8 cellular contexts compared by ENCODE assay signal in the genomic region with DNA sequence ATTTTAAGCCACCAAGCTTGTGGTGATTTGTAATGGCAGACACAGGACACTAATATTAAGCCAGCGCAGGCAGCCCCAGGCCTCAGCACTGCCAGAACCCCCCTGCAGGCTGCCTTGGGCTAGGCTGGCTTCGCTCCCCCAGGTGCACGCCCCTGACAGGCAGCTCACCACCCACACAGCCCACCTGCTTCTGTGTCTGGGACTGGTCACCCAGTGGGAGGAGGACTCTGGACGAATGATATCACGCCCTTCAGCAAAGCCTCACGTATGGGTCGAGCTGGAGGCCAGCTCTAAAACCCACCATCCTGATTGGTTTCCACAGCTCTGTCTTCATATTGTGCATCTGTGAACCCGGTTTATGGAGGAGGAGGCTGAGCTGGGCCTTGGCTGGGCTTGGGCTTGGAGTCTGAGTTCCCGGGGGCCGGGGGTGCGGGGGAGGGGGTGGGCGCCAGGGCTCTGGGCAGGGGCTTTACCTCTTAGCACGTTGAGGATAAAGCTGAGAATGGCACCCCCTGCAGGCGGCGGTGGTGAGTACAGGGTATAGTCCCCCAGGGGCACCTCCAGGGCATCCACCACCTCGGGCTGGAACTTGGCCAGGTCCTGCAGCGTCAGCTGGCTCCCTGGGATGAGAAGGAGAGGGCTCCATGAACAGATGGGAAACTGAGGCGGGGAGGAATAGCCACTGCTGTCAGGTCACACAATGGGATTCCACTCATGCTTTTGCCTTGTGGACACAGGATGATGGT. TPM values are rescaled to one million over a fixed set of nuclear protein-coding genes. Genes with fewer than 3 reads are reported as not detected.
A peak's percentile ranks its signal among the peaks of the same experiment; 100 is the strongest.
DNase-seq lines count a peak whose midpoint lies in the region; ATAC-seq and TF ChIP-seq lines count a peak whose summit lies in the region.

No MANE protein-coding gene starts in this region.

- H3K27ac ChIP-seq in right cardiac atrium (ENCODE audit: low read length) = no peak overlapping the region

- no peaks in the 10 kb centered on the region for H3K36me3 ChIP-seq in GM06990 (ENCODE audit: control insufficient read depth, insufficient read depth, low read length)

- H3K4me3 ChIP-seq in GM06990 (replicated peaks; ENCODE audit: low read depth, low read length) (no peak overlapping the region), right cardiac atrium (ENCODE audit: low read length) (no peak overlapping the region)

- ATAC-seq in right cardiac atrium (peak; percentile 15 to 28), GM21390 (IDR thresholded peaks at IDR 0.05; ENCODE audit: unreplicated experiment) (no peak), GM19467 (IDR thresholded peaks at IDR 0.05; ENCODE audit: unreplicated experiment) (no peak), GM21528 (IDR thresholded peaks at IDR 0.05; ENCODE audit: low FRiP score, unreplicated experiment) (no peak)

- H3K27me3 ChIP-seq in GM06990 (replicated peaks; ENCODE audit: control insufficient read depth, insufficient read depth, low read length) (no peaks in the 10 kb centered on the region), right cardiac atrium (ENCODE audit: control insufficient read depth, insufficient read depth) (no peaks in the 10 kb centered on the region)

- WGBS in right cardiac atrium = 60% methylated on average over 18 of the region's 18 CpGs

- no peaks in the 10 kb centered on the region for H3K9me3 ChIP-seq in right cardiac atrium (ENCODE audit: control insufficient read depth, low read length)

- intact Hi-C loops in right cardiac atrium (cut with DNase I) = no loop called here

- TF ChIP-seq CTCF in GM06990 (IDR thresholded peaks at IDR 0.05; ENCODE audit: insufficient read depth, low read length, poor library complexity, severe bottlenecking) = peak; percentile 64

- DNase-seq in GM06990 (ENCODE audit: extremely low read depth, insufficient read length) (no peak), NOMO-1 treated with DMSO at 0.1 percent for 48 hours (lab: John Stamatoyannopoulos, UW; ENCODE audit: unreplicated experiment) (peak; percentile 34), activated T-helper 1 cell treated with Interleukin-2 at 50 U/mL for 16 hours (ENCODE audit: low read depth) (peak; percentile 46), right cardiac atrium (peak in 2 of 3 donors; percentile 71 to 79)
- peak; percentile 33 to 48 (median 38) for DNase-seq in stimulated activated CD4-positive, alpha-beta T cell treated with anti-CD3 and anti-CD28 coated beads, TNF-alpha, amount 100 ng/mL, for 4 hours (ENCODE audit: low read depth in 3 of 3)

- H3K4me1 ChIP-seq in right cardiac atrium (ENCODE audit: control insufficient read depth, insufficient read depth, low read length) = no peaks in the 10 kb centered on the region

RNA-seq across cellular contexts. Expression of a gene that starts 13.8 kb away (rescaled TPM):
- total RNA-seq in right cardiac atrium = 10 to 100 TPM; 30.2 to 61.0 (median 45.1) TPM
- polyA plus RNA-seq in right cardiac atrium = 46.3 TPM

RNA-seq across cellular contexts. Expression of a gene that starts 39.5 kb away (rescaled TPM):
- 10 to 100 TPM; 66.1 to 76.1 (median 71.7) TPM for total RNA-seq in right cardiac atrium
- 16.9 TPM for polyA plus RNA-seq in right cardiac atrium

RNA-seq across cellular contexts. Expression of a gene that starts 49.8 kb away (rescaled TPM):
- 1 to 10 TPM; 6.2 to 7.4 (median 7.3) TPM for total RNA-seq in right cardiac atrium
- 6.7 TPM for polyA plus RNA-seq in right cardiac atrium

Comparison
In these comparisons a context has a peak if more than half of its experiments do, and no peak if none do; other contexts are left out.
1. ATAC-seq: peak in right cardiac atrium (2 of 2); none in GM21390 (single experiment), GM19467 (single experiment) and GM21528 (single experiment).